In genomic region chr9:134307223-134307600, GRCh38 we compare ENCODE assay signal across 15 cellular contexts. TPM values are rescaled to one million over a fixed set of nuclear protein-coding genes. Genes with fewer than 3 reads are reported as not detected.
DNase-seq lines count a peak whose midpoint lies in the region; ATAC-seq and TF ChIP-seq lines count a peak whose summit lies in the region.
"Had no signal": no experiment of that assay in that cellular context is flagged by ENCODE, and none has a peak within 500 bp of the region (broad histone marks: within the 10 kb centered on the region; RNA-seq: fewer than 3 reads in every experiment).

No MANE protein-coding gene starts in this region.

- H3K9me2 ChIP-seq in hepatocyte (replicated peaks; ENCODE audit: insufficient read depth), result no peaks in the 10 kb centered on the region

- H3K79me2 ChIP-seq in hepatocyte, result no peaks in the 10 kb centered on the region
- H3K79me2 ChIP-seq in smooth muscle cell (ENCODE audit: low read depth), result no peaks in the 10 kb centered on the region

- WGBS in hepatocyte (ENCODE audit: low lambda C conversion rate, missing lambda C conversion rate), result 90% methylated on average over 3 of the region's 3 CpGs
- WGBS in smooth muscle cell (ENCODE audit: low lambda C conversion rate), result 100% methylated on average over 3 of the region's 3 CpGs

- H3K27ac Mint-ChIP-seq in stimulated activated memory B cell treated with anti-CD40 and anti-IgM and Interleukin-4, amounts not matched to agents 10 μg/mL and 1 μg/mL and 100 μg/mL, for 72 hours, result no peak overlapping the region
- H3K27ac Mint-ChIP-seq in osteocyte (ENCODE audit: unreplicated experiment), result no peak overlapping the region
- H3K27ac Mint-ChIP-seq: CD4-positive, alpha-beta T cell had no signal

- H3K36me3 Mint-ChIP-seq in stimulated activated memory B cell treated with anti-CD40 and anti-IgM and Interleukin-4, amounts not matched to agents 10 μg/mL and 1 μg/mL and 100 μg/mL, for 72 hours, result no peaks in the 10 kb centered on the region
- H3K36me3 Mint-ChIP-seq in osteocyte (ENCODE audit: unreplicated experiment), result peaks cover 2% of the 10 kb centered on the region

- no peak for DNase-seq in SJCRH30
- no peak for DNase-seq in hepatocyte (ENCODE audit: low spot score)
- no peak for DNase-seq in dermis blood vessel endothelial cell
- no peak for DNase-seq in osteocyte (ENCODE audit: extremely low spot score, unreplicated experiment)
- no peak for DNase-seq in smooth muscle cell (lab: John Stamatoyannopoulos, UW; ENCODE audit: unreplicated experiment)
- DNase-seq: ACHN; AML-193; CD4-positive, alpha-beta T cell; EL; NCI-H1092; NCI-H146; NCI-H2081; NCI-H82 had no signal

- peak; percentile 43 for ATAC-seq in stimulated activated memory B cell treated with anti-CD40 and anti-IgM and Interleukin-4, amounts not matched to agents 10 μg/mL and 1 μg/mL and 100 μg/mL, for 72 hours

- H3K4me3 ChIP-seq in SJCRH30 (no peak overlapping the region), hepatocyte (no peak overlapping the region), muscle layer of duodenum (ENCODE audit: low read depth in 1 of 2, low read length in 2 of 2) (no peak overlapping the region), smooth muscle cell (no peak overlapping the region)

- no peaks in the 10 kb centered on the region for H3K4me1 Mint-ChIP-seq in stimulated activated memory B cell treated with anti-CD40 and anti-IgM and Interleukin-4, amounts not matched to agents 10 μg/mL and 1 μg/mL and 100 μg/mL, for 72 hours
- H3K4me1 Mint-ChIP-seq in osteocyte (ENCODE audit: unreplicated experiment), result no peaks in the 10 kb centered on the region

- H3K4me3 Mint-ChIP-seq in stimulated activated memory B cell treated with anti-CD40 and anti-IgM and Interleukin-4, amounts not matched to agents 10 μg/mL and 1 μg/mL and 100 μg/mL, for 72 hours, result no peak overlapping the region
- no peak overlapping the region for H3K4me3 Mint-ChIP-seq in osteocyte (ENCODE audit: unreplicated experiment)
- H3K4me3 Mint-ChIP-seq: CD4-positive, alpha-beta T cell had no signal

- H2AFZ ChIP-seq in hepatocyte (no peak overlapping the region), smooth muscle cell (ENCODE audit: low read depth) (no peak overlapping the region)

- peaks cover 9% of the 10 kb centered on the region; the same call in 1 of the 2 replicates for H3K4me1 ChIP-seq in SJCRH30
- H3K4me1 ChIP-seq in hepatocyte (ENCODE audit: insufficient read depth), result no peaks in the 10 kb centered on the region
- no peaks in the 10 kb centered on the region for H3K4me1 ChIP-seq in muscle layer of duodenum (ENCODE audit: control insufficient read depth in 1 of 2, insufficient read depth in 2 of 2, low read length in 2 of 2)
- no peaks in the 10 kb centered on the region for H3K4me1 ChIP-seq in smooth muscle cell (ENCODE audit: low read depth)

- no peaks in the 10 kb centered on the region for H3F3A ChIP-seq in smooth muscle cell (ENCODE audit: low read depth)

- H3K36me3 ChIP-seq in SJCRH30 (no peaks in the 10 kb centered on the region; the same call in 1 of the 2 replicates), hepatocyte (replicated peaks; ENCODE audit: insufficient read depth, low read depth) (no peaks in the 10 kb centered on the region), muscle layer of duodenum (ENCODE audit: control insufficient read depth in 1 of 2, insufficient read depth in 2 of 2, low read length in 2 of 2) (no peaks in the 10 kb centered on the region), smooth muscle cell (ENCODE audit: low read depth) (no peaks in the 10 kb centered on the region)

- H3K9me3 ChIP-seq in SJCRH30 (replicated peaks) (peaks cover 8% of the 10 kb centered on the region; the same call in 1 of the 2 replicates), hepatocyte (ENCODE audit: low read depth) (no peaks in the 10 kb centered on the region), muscle layer of duodenum (ENCODE audit: control insufficient read depth in 1 of 2, low read length in 2 of 2) (peaks cover 0 to 2% of the 10 kb centered on the region in 2 donors), smooth muscle cell (replicated peaks; ENCODE audit: low read depth) (no peaks in the 10 kb centered on the region)

- no peaks in the 10 kb centered on the region for H3K9me3 Mint-ChIP-seq in stimulated activated memory B cell treated with anti-CD40 and anti-IgM and Interleukin-4, amounts not matched to agents 10 μg/mL and 1 μg/mL and 100 μg/mL, for 72 hours
- H3K9me3 Mint-ChIP-seq in osteocyte (ENCODE audit: unreplicated experiment), result peaks cover 9% of the 10 kb centered on the region
- H3K9me3 Mint-ChIP-seq: CD4-positive, alpha-beta T cell had no signal

- H3K4me2 ChIP-seq in hepatocyte (peak overlapping the region; percentile 37), smooth muscle cell (no peak overlapping the region)

- peaks cover under 1% of the 10 kb centered on the region for H3K27me3 Mint-ChIP-seq in stimulated activated memory B cell treated with anti-CD40 and anti-IgM and Interleukin-4, amounts not matched to agents 10 μg/mL and 1 μg/mL and 100 μg/mL, for 72 hours
- H3K27me3 Mint-ChIP-seq in osteocyte (ENCODE audit: unreplicated experiment), result peaks cover 16% of the 10 kb centered on the region
- H3K27me3 Mint-ChIP-seq: CD4-positive, alpha-beta T cell had no signal

- no peaks in the 10 kb centered on the region for H4K20me1 ChIP-seq in hepatocyte (ENCODE audit: insufficient read depth, poor library complexity, severe bottlenecking)
- no peaks in the 10 kb centered on the region for H4K20me1 ChIP-seq in smooth muscle cell (ENCODE audit: low read depth)

- H3K27ac ChIP-seq in SJCRH30, result peak overlapping the region; percentile 29; the same call in 1 of the 2 replicates
- H3K27ac ChIP-seq in hepatocyte, result no peak overlapping the region
- peak overlapping the region; percentile 49 for H3K27ac ChIP-seq in muscle layer of duodenum (ENCODE audit: low read length)
- H3K27ac ChIP-seq in smooth muscle cell (ENCODE audit: low read depth), result no peak overlapping the region

- H3K27me3 ChIP-seq in SJCRH30, result no peaks in the 10 kb centered on the region
- no peaks in the 10 kb centered on the region for H3K27me3 ChIP-seq in hepatocyte
- H3K27me3 ChIP-seq in muscle layer of duodenum (ENCODE audit: low read depth, low read length), result no peaks in the 10 kb centered on the region
- no peaks in the 10 kb centered on the region for H3K27me3 ChIP-seq in smooth muscle cell (ENCODE audit: low read depth)

- no peak for TF ChIP-seq CTCF in hepatocyte (IDR thresholded peaks at IDR 0.05; ENCODE audit: poor library complexity)
- no peak for TF ChIP-seq CTCF in osteocyte (IDR thresholded peaks at IDR 0.05)
- no peak for TF ChIP-seq CTCF in smooth muscle cell (IDR thresholded peaks at IDR 0.05; ENCODE audit: borderline replicate concordance, insufficient read depth, poor library complexity, severe bottlenecking)

- H3K9ac ChIP-seq in smooth muscle cell (ENCODE audit: low read depth), result no peak overlapping the region

RNA-seq across cellular contexts. Expression of gene RXRA, which starts 19.0 kb away (rescaled TPM):
- total RNA-seq in SJCRH30 (2014; rRNA removed; shearing (Covaris generic)), result 37.0 and 39.1 TPM in 2 replicates
- 32.5 and 35.9 TPM in 2 replicates for total RNA-seq in hepatocyte
- 34.3 and 41.6 TPM in 2 replicates for polyA plus RNA-seq in hepatocyte
- total RNA-seq in dermis blood vessel endothelial cell, result 23.3 and 31.7 TPM in 2 replicates
- 76.4 and 82.2 TPM in 2 replicates for total RNA-seq in osteocyte
- total RNA-seq in smooth muscle cell, result 8.9 and 13.7 TPM in 2 replicates
- polyA plus RNA-seq in smooth muscle cell, result 23.1 and 25.3 TPM in 2 replicates

Comparison
In these comparisons a context has a peak if more than half of its experiments do, and no peak if none do; other contexts are left out.
1. H3K27ac ChIP-seq: peak in SJCRH30 (single experiment) and muscle layer of duodenum (single experiment); none in hepatocyte (single experiment) and smooth muscle cell (single experiment).